Comparison of ENCODE assay signal across 13 cellular contexts in genomic region chr6:111263837-111264236, GRCh38.
A peak's percentile ranks its signal among the peaks of the same experiment; 100 is the strongest.
DNase-seq lines count a peak whose midpoint lies in the region; ATAC-seq lines count a peak whose summit lies in the region.
"Had no signal": no experiment of that assay in that cellular context is flagged by ENCODE, and none has a peak within 500 bp of the region (broad histone marks: within the 10 kb centered on the region; RNA-seq: fewer than 3 reads in every experiment).

No MANE protein-coding gene starts in this region.

- H2BK5ac ChIP-seq in mesenchymal stem cell (ENCODE audit: low read depth, low read length, poor library complexity, severe bottlenecking) = no peak overlapping the region

- H3K4me1 ChIP-seq in mesenchymal stem cell (ENCODE audit: control insufficient read depth, insufficient read depth, low read depth, low read length) = peaks cover 8% of the 10 kb centered on the region

- peak overlapping the region; percentile 37 for H3K9ac ChIP-seq in mesenchymal stem cell (ENCODE audit: low read length)

- peaks cover 14 to 38% of the 10 kb centered on the region in 2 experiments for H3K36me3 ChIP-seq in mesenchymal stem cell (ENCODE audit: control insufficient read depth in 1 of 2, insufficient read depth in 2 of 2, low read depth in 1 of 2, low read length in 2 of 2)

- no peaks in the 10 kb centered on the region for H3K9me3 ChIP-seq in mesenchymal stem cell (ENCODE audit: control insufficient read depth, low read length)
- H3K9me3 ChIP-seq: spleen had no signal

- H4K8ac ChIP-seq in mesenchymal stem cell (ENCODE audit: low read length) = no peak overlapping the region

- H3K4ac ChIP-seq in mesenchymal stem cell (ENCODE audit: low read depth in 1 of 2, low read length in 2 of 2) = no peak overlapping the region

- ATAC-seq in HG03139 (IDR thresholded peaks at IDR 0.05; ENCODE audit: unreplicated experiment) = no peak

- no peaks in the 10 kb centered on the region for H3K27me3 ChIP-seq in mesenchymal stem cell (ENCODE audit: control insufficient read depth in 1 of 2, insufficient read depth in 1 of 2, low read length in 2 of 2)
- H3K27me3 ChIP-seq: spleen had no signal

- H2AFZ ChIP-seq in mesenchymal stem cell (ENCODE audit: low read depth, low read length) = no peak overlapping the region

- no peak overlapping the region for H3K4me2 ChIP-seq in mesenchymal stem cell (ENCODE audit: low read length, poor library complexity, severe bottlenecking)

- H2BK120ac ChIP-seq in mesenchymal stem cell (ENCODE audit: low read depth, low read length) = no peak overlapping the region

- H3K18ac ChIP-seq in mesenchymal stem cell (ENCODE audit: low read depth in 1 of 2, low read length in 2 of 2) = no peak overlapping the region

- H3K23ac ChIP-seq in mesenchymal stem cell (ENCODE audit: low read length in 2 of 2) = no peak overlapping the region

- no peak overlapping the region for H4K91ac ChIP-seq in mesenchymal stem cell (ENCODE audit: low read length)

- peaks cover 30% of the 10 kb centered on the region for H3K79me1 ChIP-seq in mesenchymal stem cell (replicated peaks; ENCODE audit: low read length, poor library complexity, severe bottlenecking)

- H2BK15ac ChIP-seq in mesenchymal stem cell (ENCODE audit: low read depth, poor library complexity, severe bottlenecking) = no peak overlapping the region

- WGBS in mesenchymal stem cell = 52% methylated on average over 4 of the region's 4 CpGs

- H3K14ac ChIP-seq in mesenchymal stem cell (ENCODE audit: low read length in 2 of 2) = no peak overlapping the region

- no peak overlapping the region for H3K4me3 ChIP-seq in mesenchymal stem cell (ENCODE audit: insufficient read depth in 1 of 2, low read depth in 1 of 2, low read length in 2 of 2)
- H3K4me3 ChIP-seq: lung, spleen had no signal

- H2AK5ac ChIP-seq in mesenchymal stem cell (ENCODE audit: low read length, severe bottlenecking) = no peak overlapping the region

- DNase-seq in EH (ENCODE audit: low read depth) (peak; percentile 87), Kasumi-1 (lab: John Stamatoyannopoulos, UW) (peak; percentile 20 to 36), amniotic stem cell (lab: John Stamatoyannopoulos, UW) (peak; percentile 63), mesenchymal stem cell (peak; percentile 88), UCSD-AML1 (lab: John Stamatoyannopoulos, UW; ENCODE audit: unreplicated experiment) (no peak)
- no peak for DNase-seq in stimulated activated naive CD4-positive, alpha-beta T cell treated with Interleukin-2 at 50 U/mL for 16 hours (lab: John Stamatoyannopoulos, UW)
- no peak for DNase-seq in stimulated activated CD4-positive, alpha-beta T cell treated with anti-CD3 and anti-CD28 coated beads, Interleukin-1b, Interleukin-23, amount 100 ng/mL, for 48 hours
- DNase-seq: activated naive CD8-positive, alpha-beta T cell treated with anti-CD3 and anti-CD28 coated beads, Interleukin-2, amount 10 ng/mL, durations not matched to agents 7 days and 5 days; GF-D8; NCI-H524; spleen had no signal

- H2BK12ac ChIP-seq in mesenchymal stem cell (ENCODE audit: low read length in 2 of 2) = no peak overlapping the region

- H3K27ac ChIP-seq in mesenchymal stem cell (ENCODE audit: low read length, poor library complexity, severe bottlenecking) = peak overlapping the region; percentile 54
- H3K27ac ChIP-seq: spleen had no signal

Comparison
In these comparisons a context has a peak if more than half of its experiments do, and no peak if none do; other contexts are left out.
1. DNase-seq: peak in EH (single experiment), Kasumi-1 (2 of 2), amniotic stem cell (single experiment) and mesenchymal stem cell (single experiment); none in stimulated activated naive CD4-positive, alpha-beta T cell treated with Interleukin-2 at 50 U/mL for 16 hours (single experiment), UCSD-AML1 (single experiment) and stimulated activated CD4-positive, alpha-beta T cell treated with anti-CD3 and anti-CD28 coated beads, Interleukin-1b, Interleukin-23, amount 100 ng/mL, for 48 hours (single experiment).